20 cellular contexts compared by ENCODE assay signal in the genomic region with DNA sequence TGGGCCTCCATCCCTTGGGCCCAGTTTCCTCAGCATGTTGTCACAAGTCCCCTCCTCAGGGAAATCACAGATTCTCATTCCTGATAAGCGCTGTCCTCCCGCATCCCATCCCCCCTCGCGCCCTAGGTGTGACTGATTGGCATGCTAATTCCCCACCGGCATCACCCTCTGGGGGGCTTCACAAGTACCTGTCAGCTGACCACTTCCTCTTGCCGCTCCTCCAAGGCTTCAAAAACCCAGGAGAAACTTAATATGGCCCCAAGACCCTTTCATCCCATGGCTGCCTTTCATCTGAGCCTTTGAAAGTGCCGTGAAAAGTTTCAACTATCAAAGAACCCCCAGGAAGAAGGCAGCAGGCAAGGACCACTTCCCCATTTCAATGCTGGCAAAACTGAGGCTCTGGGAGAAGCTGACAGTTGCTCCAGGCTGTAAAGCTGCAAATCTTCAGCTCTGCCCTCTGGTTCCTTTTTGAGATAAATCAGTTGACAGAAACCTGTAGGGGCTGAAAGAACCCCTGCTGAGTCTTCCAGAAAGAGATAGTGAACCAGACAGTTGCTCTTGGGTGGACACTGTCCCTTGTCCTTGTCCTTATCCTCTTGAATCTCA. TPM values are rescaled to one million over a fixed set of nuclear protein-coding genes. Genes with fewer than 3 reads are reported as not detected.
DNase-seq lines count a peak whose midpoint lies in the region; ATAC-seq, FAIRE-seq and TF ChIP-seq lines count a peak whose summit lies in the region.
"Had no signal": no experiment of that assay in that cellular context is flagged by ENCODE, and none has a peak within 500 bp of the region (broad histone marks: within the 10 kb centered on the region; RNA-seq: fewer than 3 reads in every experiment).

No MANE protein-coding gene starts in this region.

- H3K9me1 ChIP-seq in K562 (ENCODE audit: control insufficient read depth, insufficient read depth, low read length) = no peaks in the 10 kb centered on the region

- H3K27ac ChIP-seq in GM23338 (ENCODE audit: low read depth) (no peak overlapping the region; the same call in 1 of the 2 replicates), H9 (ENCODE audit: insufficient read length, low read depth, low read length) (no peak overlapping the region), K562 (ENCODE audit: extremely low read depth, low read depth, low read length) (no peak overlapping the region), uterus (no peak overlapping the region)
- H3K27ac ChIP-seq: GM23248, SJSA1 had no signal

- H3K27me3 Mint-ChIP-seq in GM23338 (ENCODE audit: insufficient read depth, low read depth, poor library complexity) (peaks cover 15% of the 10 kb centered on the region), H9 (ENCODE audit: low read depth) (peaks cover 26% of the 10 kb centered on the region)

- H4K91ac ChIP-seq in H9 (ENCODE audit: insufficient read length, low read depth, low read length) = no peak overlapping the region

- H3K9me3 ChIP-seq in H9 (ENCODE audit: control insufficient read depth, low read depth, low read length) (no peaks in the 10 kb centered on the region), K562 (replicated peaks; ENCODE audit: control insufficient read depth, insufficient read depth, low read depth, low read length) (no peaks in the 10 kb centered on the region), uterus (no peaks in the 10 kb centered on the region)
- H3K9me3 ChIP-seq: SJSA1 had no signal

- 0 out of 2 replicates have a peak overlapping the region, but pooled peaks have one; percentile 28 for H2AFZ ChIP-seq in GM23338
- H2AFZ ChIP-seq in H9 (ENCODE audit: low read length) = no peak overlapping the region
- no peak overlapping the region for H2AFZ ChIP-seq in K562 (ENCODE audit: low read depth, low read length)
- H2AFZ ChIP-seq: GM23248 had no signal

- no peak overlapping the region for H2BK5ac ChIP-seq in H9 (ENCODE audit: insufficient read length, low read length)

- H2BK15ac ChIP-seq in H9 (ENCODE audit: low read depth, low read length) = no peak overlapping the region

- intact Hi-C loops in K562 (cut with micrococcal nuclease) (no loop called here), uterus (cut with DNase I; ENCODE audit: low total_unique reads) (no loop called here)

- WGBS in H9 (ENCODE audit: extremely low coverage, insufficient read length, low lambda C conversion rate) = no CpG with 5 or more reads among the region's 7 CpGs
- 15% methylated on average over 7 of the region's 7 CpGs for WGBS in K562 (ENCODE audit: insufficient coverage, low coverage, missing lambda C conversion rate)

- H3K18ac ChIP-seq in H9 (ENCODE audit: insufficient read length, low read depth, low read length) = no peak overlapping the region

- H3K9me3 Mint-ChIP-seq in GM23338 = no peaks in the 10 kb centered on the region
- no peaks in the 10 kb centered on the region for H3K9me3 Mint-ChIP-seq in H9
- H3K9me3 Mint-ChIP-seq: CD4-positive, CD25-positive, alpha-beta regulatory T cell had no signal

- no peak overlapping the region for H3K56ac ChIP-seq in H9 (ENCODE audit: insufficient read length, low read depth, low read length)

- no peaks in the 10 kb centered on the region; the same call in 1 of the 2 replicates for H3K9me2 ChIP-seq in GM23338 (ENCODE audit: insufficient read depth)

- H3K4me1 ChIP-seq in GM23338 (ENCODE audit: insufficient read depth) = peaks cover 29% of the 10 kb centered on the region
- H3K4me1 ChIP-seq in H9 (ENCODE audit: insufficient read depth, low read length) = peaks cover 15% of the 10 kb centered on the region; the same call in 1 of the 2 replicates
- peaks cover 0 to 7% of the 10 kb centered on the region in 2 experiments; a peak in 3 of 5 replicates for H3K4me1 ChIP-seq in K562 (replicated peaks in 1 of 2; ENCODE audit: control insufficient read depth in 2 of 2, insufficient read depth in 2 of 2, low read length in 2 of 2)
- H3K4me1 ChIP-seq in uterus = no peaks in the 10 kb centered on the region
- H3K4me1 ChIP-seq: SJSA1 had no signal

- H3K27ac Mint-ChIP-seq in GM23338 = no peak overlapping the region
- H3K27ac Mint-ChIP-seq in H9 = no peak overlapping the region
- H3K27ac Mint-ChIP-seq: CD4-positive, CD25-positive, alpha-beta regulatory T cell had no signal

- H2BK12ac ChIP-seq in H9 (ENCODE audit: insufficient read length, low read depth, low read length) = no peak overlapping the region

- no peak overlapping the region for H2BK120ac ChIP-seq in H9 (ENCODE audit: low read depth, low read length, poor library complexity, severe bottlenecking)

- no peaks in the 10 kb centered on the region for H3K36me3 ChIP-seq in GM23338 (ENCODE audit: insufficient read depth)
- no peaks in the 10 kb centered on the region for H3K36me3 ChIP-seq in K562 (ENCODE audit: control insufficient read depth, insufficient read depth, low read length)
- H3K36me3 ChIP-seq in uterus = no peaks in the 10 kb centered on the region
- H3K36me3 ChIP-seq: SJSA1 had no signal

- no peak overlapping the region for H2AK5ac ChIP-seq in H9 (ENCODE audit: insufficient read length, low read length)

- H3K27me3 ChIP-seq in GM23338 (ENCODE audit: insufficient read depth) = peaks cover 7% of the 10 kb centered on the region; the same call in 1 of the 2 replicates
- H3K27me3 ChIP-seq in H9 (ENCODE audit: insufficient read depth, low read length) = no peaks in the 10 kb centered on the region; the same call in 1 of the 2 replicates
- H3K27me3 ChIP-seq in K562 (ENCODE audit: control insufficient read depth in 2 of 2, insufficient read depth in 2 of 2, low read length in 2 of 2) = peaks cover 16 to 18% of the 10 kb centered on the region in 2 experiments; a peak in 4 of 5 replicates
- no peaks in the 10 kb centered on the region for H3K27me3 ChIP-seq in uterus
- H3K27me3 ChIP-seq: SJSA1 had no signal

- DNase-seq in GM23338 (ENCODE audit: low spot score) = peak; percentile 60
- peak; percentile 59 for DNase-seq in H9
- peak in 1 of 4 experiments; percentile 33 for DNase-seq in K562 (ENCODE audit: extremely low read depth in 1 of 4, low spot score in 3 of 4)
- DNase-seq in iPS-NIHi7 (ENCODE audit: extremely low spot score) = peak; percentile 65
- DNase-seq in uterus = no peak
- DNase-seq in occipital lobe (lab: John Stamatoyannopoulos, UW) = no peak
- no peak for DNase-seq in NCI-H748 (lab: John Stamatoyannopoulos, UW; ENCODE audit: unreplicated experiment)
- DNase-seq: CD4-positive, CD25-positive, alpha-beta regulatory T cell; EL; GM23248; KG1; NCI-H1092 treated with DMSO at 0.1 percent for 48 hours; NCI-H1436 treated with DMSO at 0.1 percent for 48 hours; NCI-H2029 treated with DMSO at 0.1 percent for 48 hours; NCI-H226; NCI-H510A treated with DMSO at 0.1 percent for 48 hours; OCI-M1 had no signal

- H4K5ac ChIP-seq in H9 (ENCODE audit: insufficient read length, low read depth, low read length) = no peak overlapping the region

- H4K20me1 ChIP-seq in GM23338 (replicated peaks; ENCODE audit: insufficient read depth) = no peaks in the 10 kb centered on the region
- no peaks in the 10 kb centered on the region for H4K20me1 ChIP-seq in H9 (ENCODE audit: control insufficient read depth, insufficient read depth, insufficient read length)
- H4K20me1 ChIP-seq in K562 (replicated peaks; ENCODE audit: control insufficient read depth, insufficient read depth, low read length) = peaks cover 4% of the 10 kb centered on the region; the same call in 1 of the 2 replicates

- H3K23me2 ChIP-seq in H9 (ENCODE audit: insufficient read length, low read depth, low read length, poor library complexity, severe bottlenecking) = no peaks in the 10 kb centered on the region

- POLR2A ChIA-PET in K562 (lab: Yijun Ruan, JAX) = interaction anchor here (0.7 to 1.1 kb wide), 3 partner anchors 8 to 16 kb away, joined by 3 read pairs; no protein-coding TSS in a partner anchor

- no peak for TF ChIP-seq EP300 in K562 (IDR thresholded peaks at IDR 0.05; ENCODE audit: low read length)

- H3K4me1 Mint-ChIP-seq in GM23338 (peaks cover 38% of the 10 kb centered on the region), H9 (peaks cover 38 to 43% of the 10 kb centered on the region in 2 experiments)

- H3K4ac ChIP-seq in H9 (ENCODE audit: low read depth, low read length) = no peak overlapping the region

- H3K9ac ChIP-seq in H9 (ENCODE audit: extremely low read depth, insufficient read length, low read length) (no peak overlapping the region), K562 (ENCODE audit: insufficient read depth in 1 of 2, low read depth in 2 of 2, low read length in 2 of 2) (no peak overlapping the region)
- H3K9ac ChIP-seq: GM23248 had no signal

- H3K79me2 ChIP-seq in GM23338 (replicated peaks; ENCODE audit: insufficient read depth) (no peaks in the 10 kb centered on the region), H9 (ENCODE audit: insufficient read depth, low read length) (no peaks in the 10 kb centered on the region), K562 (ENCODE audit: control insufficient read depth, insufficient read depth, low read length) (no peaks in the 10 kb centered on the region)

- no peak overlapping the region for H3K23ac ChIP-seq in H9 (ENCODE audit: insufficient read length, low read depth, low read length)

- H3K4me3 ChIP-seq in GM23338 (no peak overlapping the region), K562 (no peak overlapping the region), uterus (no peak overlapping the region)
- H3K4me3 ChIP-seq: GM23248, SJSA1 had no signal

- H3T11ph ChIP-seq in H9 (ENCODE audit: low read length) = no peak overlapping the region

- no peaks in the 10 kb centered on the region for H3K79me1 ChIP-seq in H9 (ENCODE audit: insufficient read depth, low read depth, low read length, poor library complexity, severe bottlenecking)

- H3K36me3 Mint-ChIP-seq in GM23338 (ENCODE audit: low read depth) = no peaks in the 10 kb centered on the region
- no peaks in the 10 kb centered on the region for H3K36me3 Mint-ChIP-seq in H9 (ENCODE audit: insufficient read depth in 1 of 3, low read depth in 3 of 3)
- H3K36me3 Mint-ChIP-seq: CD4-positive, CD25-positive, alpha-beta regulatory T cell had no signal

- ATAC-seq in GM23338 (peak; percentile 66), K562 (peak; percentile 15; the same call in 1 of the 3 replicates)
- ATAC-seq: Right ventricle myocardium inferior had no signal

- H3K14ac ChIP-seq in H9 (ENCODE audit: insufficient read depth, low read length) = no peak overlapping the region

- CTCF ChIA-PET in K562 (lab: Yijun Ruan, JAX; ENCODE audit: low intra/inter-chr PET ratio) = no interaction called here

- H2BK20ac ChIP-seq in H9 (ENCODE audit: low read depth, low read length, poor library complexity, severe bottlenecking) = no peak overlapping the region

- no TSS peak for BruUV-seq in K562 (replicated peaks; lab: Mats Ljungman, UMichigan)

- H3K4me3 Mint-ChIP-seq in GM23338 = peak overlapping the region; percentile 26
- H3K4me3 Mint-ChIP-seq in H9 = peak overlapping the region in 1 of 2 experiments; percentile 59; a peak in 3 of 5 replicates
- H3K4me3 Mint-ChIP-seq: CD4-positive, CD25-positive, alpha-beta regulatory T cell had no signal

- H3K4me2 ChIP-seq in GM23338 (peak overlapping the region; percentile 67), H9 (ENCODE audit: insufficient read depth, insufficient read length, low read length) (peak overlapping the region; percentile 3), K562 (ENCODE audit: insufficient read depth, low read length) (no peak overlapping the region)

- TF ChIP-seq RAD21 in K562 (CRISPR knock-in tag; conservative IDR thresholded peaks at IDR 0.05 in 1 of 2, IDR thresholded peaks at IDR 0.05 in 1 of 2) = no peak

- in situ Hi-C loops in K562 (cut with MboI) = no loop called here

- TF ChIP-seq CTCF in GM23338 (conservative IDR thresholded peaks at IDR 0.05; ENCODE audit: low read depth in 2 of 2) (no peak), H9 (conservative IDR thresholded peaks at IDR 0.05) (no peak), K562 (IDR thresholded peaks at IDR 0.05 in 2 of 3, conservative IDR thresholded peaks at IDR 0.05 in 1 of 3; ENCODE audit: insufficient read depth in 2 of 3, low read depth in 1 of 3, low read length in 3 of 3) (no peak), uterus (IDR thresholded peaks at IDR 0.05) (no peak)

- no peak for TF ChIP-seq POLR2A in K562 (conservative IDR thresholded peaks at IDR 0.05)
- TF ChIP-seq POLR2A in uterus (IDR thresholded peaks at IDR 0.05) = no peak

- no peak overlapping the region for H4K8ac ChIP-seq in H9 (replicated peaks; ENCODE audit: insufficient read length, low read depth, low read length)

- 0 out of 2 replicates have a peak, but pooled peaks cover 4% of the 10 kb centered on the region for H3F3A ChIP-seq in GM23338 (replicated peaks; ENCODE audit: low read depth)

- FAIRE-seq in K562 (lab: Jason Lieb, UNC) = no peak
- FAIRE-seq: RCC 7860 had no signal

RNA-seq across cellular contexts. Expression of a gene that starts 12.8 kb away (rescaled TPM):
- 0.97 and 2.6 TPM in 2 replicates for total RNA-seq in GM23338 (2014; rRNA removed; shearing (Covaris generic))
- polyA plus RNA-seq in GM23338 (2016; fragmentation: Nextera tagmentation; extraction: Ambion mirVana) (0.66 and 1.0 TPM in 2 replicates), K562 (2011; rRNA removed) (not detected in 2 replicates), K562 (2014; fragmentation: Illumina TruSeq; extraction: Trizol) (not detected in 2 replicates), K562 (2014; fragmentation: Nextera tagmentation; extraction: Ambion mirVana) (not detected), K562 (2014; rRNA removed) (not detected in 2 replicates)
- total RNA-seq in H9 (2021) (4.7 and 4.9 TPM in 2 replicates), K562 (2014; rRNA removed) (not detected in 2 replicates), K562 (2014; rRNA removed; fragmentation: Illumina TruSeq; extraction: Trizol) (not detected in 2 replicates), K562 (2015; rRNA removed; fragmentation: Illumina TruSeq; extraction: Trizol) (not detected in 2 replicates), K562 (2021) (not detected in 2 replicates), uterus (not detected), occipital lobe (not detected)
- total RNA-seq in K562 (2011; cell fraction: chromatin; rRNA removed; ENCODE audit: low replicate concordance) = 0.14 TPM in 1 of 2 replicates, not detected in the other
- not detected in 2 replicates for total RNA-seq in K562 (2011; cell fraction: nucleolus; rRNA removed)
- not detected in 2 replicates for total RNA-seq in K562 (2011; cell fraction: nucleoplasm; rRNA removed)
- not detected in 2 replicates for polyA plus RNA-seq in K562 (2011; cell fraction: cytosol; rRNA removed)
- polyA plus RNA-seq in K562 (2011; cell fraction: nucleus; rRNA removed) = not detected in 2 replicates
- 0.06 TPM in 1 of 2 replicates, not detected in the other for polyA plus RNA-seq in K562 (2012)
- polyA minus RNA-seq in K562 (2011; rRNA and poly(A)+ RNA removed) = not detected in 2 replicates
- not detected in 2 replicates for polyA minus RNA-seq in K562 (2011; cell fraction: cytosol; rRNA and poly(A)+ RNA removed)
- polyA minus RNA-seq in K562 (2011; cell fraction: nucleus; rRNA and poly(A)+ RNA removed) = not detected in 2 replicates
- total RNA-seq: CD4-positive, CD25-positive, alpha-beta regulatory T cell; GM23248; Right ventricle myocardium inferior; SJSA1 had no signal
- polyA plus RNA-seq: CD4-positive, CD25-positive, alpha-beta regulatory T cell; GM23248 had no signal

RNA-seq across cellular contexts. Expression of a gene that starts 24.1 kb away (rescaled TPM):
- total RNA-seq in GM23338 (2014; rRNA removed; shearing (Covaris generic)) = 36.2 and 37.2 TPM in 2 replicates
- 17.1 and 17.9 TPM in 2 replicates for polyA plus RNA-seq in GM23338 (2016; fragmentation: Nextera tagmentation; extraction: Ambion mirVana)
- total RNA-seq in H9 (2021) = 30.6 and 30.8 TPM in 2 replicates
- total RNA-seq in K562 (2011; cell fraction: chromatin; rRNA removed; ENCODE audit: low replicate concordance) = 12.5 and 40.3 TPM in 2 replicates
- total RNA-seq in K562 (2011; cell fraction: nucleolus; rRNA removed) = 8.8 and 12.5 TPM in 2 replicates
- 21.6 and 27.1 TPM in 2 replicates for total RNA-seq in K562 (2011; cell fraction: nucleoplasm; rRNA removed)
- total RNA-seq in K562 (2014; rRNA removed) = 25.4 and 31.4 TPM in 2 replicates
- total RNA-seq in K562 (2014; rRNA removed; fragmentation: Illumina TruSeq; extraction: Trizol) = 31.4 and 35.5 TPM in 2 replicates
- total RNA-seq in K562 (2015; rRNA removed; fragmentation: Illumina TruSeq; extraction: Trizol) = 26.1 and 26.9 TPM in 2 replicates
- 27.6 and 30.7 TPM in 2 replicates for total RNA-seq in K562 (2021)
- 36.7 and 37.6 TPM in 2 replicates for polyA plus RNA-seq in K562 (2011; rRNA removed)
- 10.1 and 21.5 TPM in 2 replicates for polyA plus RNA-seq in K562 (2011; cell fraction: cytosol; rRNA removed)
- 8.9 and 13.8 TPM in 2 replicates for polyA plus RNA-seq in K562 (2011; cell fraction: nucleus; rRNA removed)
- 22.8 and 22.9 TPM in 2 replicates for polyA plus RNA-seq in K562 (2012)
- 25.4 and 32.1 TPM in 2 replicates for polyA plus RNA-seq in K562 (2014; fragmentation: Illumina TruSeq; extraction: Trizol)
- polyA plus RNA-seq in K562 (2014; fragmentation: Nextera tagmentation; extraction: Ambion mirVana) = 10 to 100 TPM; 11.1 to 14.3 TPM
- polyA plus RNA-seq in K562 (2014; rRNA removed) = 21.4 and 21.5 TPM in 2 replicates
- polyA minus RNA-seq in K562 (2011; rRNA and poly(A)+ RNA removed) = 55.5 and 66.5 TPM in 2 replicates
- polyA minus RNA-seq in K562 (2011; cell fraction: cytosol; rRNA and poly(A)+ RNA removed) = 23.8 and 29.6 TPM in 2 replicates
- polyA minus RNA-seq in K562 (2011; cell fraction: nucleus; rRNA and poly(A)+ RNA removed) = 7.1 and 15.3 TPM in 2 replicates
- total RNA-seq in uterus = 10 to 100 TPM; 33.5 to 95.8 (median 46.8) TPM
- total RNA-seq in occipital lobe = 47.4 TPM

Comparison
In these comparisons a context has a peak if more than half of its experiments do, and no peak if none do; other contexts are left out.
1. DNase-seq: peak in GM23338 (single experiment), H9 (single experiment) and iPS-NIHi7 (single experiment); none in uterus (0 of 2), occipital lobe (single experiment) and NCI-H748 (single experiment).